Comparison of ENCODE assay signal across 8 cellular contexts in the genomic region with DNA sequence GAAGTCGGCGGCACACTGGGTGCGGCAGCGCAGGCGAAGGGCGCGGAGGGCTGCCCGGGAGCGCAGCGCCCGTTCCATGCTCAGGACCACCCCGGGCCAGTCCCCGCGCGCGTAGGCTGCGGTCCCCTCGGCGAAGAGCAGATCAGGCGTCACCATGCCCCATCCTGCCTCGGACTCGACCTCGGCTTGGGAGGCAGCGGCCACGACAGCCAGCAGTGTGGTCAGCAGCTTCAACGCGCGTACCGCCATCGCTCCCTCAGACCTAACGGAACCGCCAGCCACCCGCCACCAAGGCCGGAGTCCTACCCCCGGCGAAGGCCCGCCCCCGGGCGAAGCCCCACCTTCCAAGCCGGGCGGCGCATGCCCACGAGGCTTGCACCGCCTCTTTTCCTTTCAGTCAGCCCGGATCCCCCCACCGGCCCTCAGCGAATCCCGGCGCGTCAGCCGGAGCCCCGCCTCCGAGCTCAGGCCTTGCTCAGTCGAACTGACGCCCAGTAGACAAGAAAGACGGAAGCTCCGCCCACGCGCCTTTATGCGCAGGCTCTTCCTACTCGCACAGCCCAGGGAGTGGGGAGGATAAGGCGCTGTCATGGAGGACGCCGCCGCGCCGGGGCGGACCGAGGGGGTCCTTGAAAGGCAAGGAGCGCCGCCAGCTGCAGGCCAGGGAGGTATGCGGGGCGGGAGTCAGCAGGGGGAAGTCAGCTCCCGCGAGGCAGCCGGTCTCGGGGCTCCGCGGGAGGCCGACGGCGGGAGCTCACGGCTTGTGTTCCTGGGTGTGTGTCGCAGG. TPM values are rescaled to one million over a fixed set of nuclear protein-coding genes. Genes with fewer than 3 reads are reported as not detected.
A peak's percentile ranks its signal among the peaks of the same experiment; 100 is the strongest.
DNase-seq lines count a peak whose midpoint lies in the region; ATAC-seq and TF ChIP-seq lines count a peak whose summit lies in the region.

Gene C1orf50, plus strand, starts transcription at position 527 of the 787 bp plus-strand sequence. Its CDS starts 63 bp downstream, at position 590.
A gene with protein sequence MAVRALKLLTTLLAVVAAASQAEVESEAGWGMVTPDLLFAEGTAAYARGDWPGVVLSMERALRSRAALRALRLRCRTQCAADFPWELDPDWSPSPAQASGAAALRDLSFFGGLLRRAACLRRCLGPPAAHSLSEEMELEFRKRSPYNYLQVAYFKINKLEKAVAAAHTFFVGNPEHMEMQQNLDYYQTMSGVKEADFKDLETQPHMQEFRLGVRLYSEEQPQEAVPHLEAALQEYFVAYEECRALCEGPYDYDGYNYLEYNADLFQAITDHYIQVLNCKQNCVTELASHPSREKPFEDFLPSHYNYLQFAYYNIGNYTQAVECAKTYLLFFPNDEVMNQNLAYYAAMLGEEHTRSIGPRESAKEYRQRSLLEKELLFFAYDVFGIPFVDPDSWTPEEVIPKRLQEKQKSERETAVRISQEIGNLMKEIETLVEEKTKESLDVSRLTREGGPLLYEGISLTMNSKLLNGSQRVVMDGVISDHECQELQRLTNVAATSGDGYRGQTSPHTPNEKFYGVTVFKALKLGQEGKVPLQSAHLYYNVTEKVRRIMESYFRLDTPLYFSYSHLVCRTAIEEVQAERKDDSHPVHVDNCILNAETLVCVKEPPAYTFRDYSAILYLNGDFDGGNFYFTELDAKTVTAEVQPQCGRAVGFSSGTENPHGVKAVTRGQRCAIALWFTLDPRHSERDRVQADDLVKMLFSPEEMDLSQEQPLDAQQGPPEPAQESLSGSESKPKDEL (minus strand): TSS at position 306 of the 787 bp plus-strand sequence. CDS start 57 bp downstream, at position 249.

- peaks cover 33% of the 10 kb centered on the region for H3K4me1 Mint-ChIP-seq in chondrocyte (ENCODE audit: low read depth)

- peak; percentile 97 for DNase-seq in BE2C
- DNase-seq in GM19238 (ENCODE audit: insufficient read length, low spot score), result peak; percentile 87
- peak; percentile 98 for DNase-seq in NCI-H510A (lab: John Stamatoyannopoulos, UW)
- DNase-seq in activated CD4-positive, alpha-beta T cell treated with anti-CD3 and anti-CD28 coated beads for 24 hours (ENCODE audit: low read depth in 2 of 2), result peak; percentile 99
- peak; percentile 100 for DNase-seq in chondrocyte (ENCODE audit: low spot score)
- peak; percentile 96 for DNase-seq in kidney epithelial cell (ENCODE audit: low read depth)
- DNase-seq in stimulated activated CD4-positive, alpha-beta T cell treated with anti-CD3 and anti-CD28 coated beads, Interleukin-15, amount 100 ng/mL, for 24 hours, result peak; percentile 100

- H3K9me3 Mint-ChIP-seq in chondrocyte (ENCODE audit: low read depth), result no peaks in the 10 kb centered on the region

- TF ChIP-seq CTCF in BE2C (IDR thresholded peaks at IDR 0.05; ENCODE audit: low read depth, low read length) (no peak), chondrocyte (IDR thresholded peaks at IDR 0.05) (no peak), kidney epithelial cell (IDR thresholded peaks at IDR 0.05; ENCODE audit: insufficient read depth, low read length, poor library complexity, severe bottlenecking) (no peak)

- peaks cover 3% of the 10 kb centered on the region for H3K36me3 Mint-ChIP-seq in chondrocyte (ENCODE audit: low read depth)

- H3K9me3 ChIP-seq in BE2C, result no peaks in the 10 kb centered on the region

- H3K4me3 ChIP-seq in BE2C (ENCODE audit: low read depth, low read length) (peak within 1 kb of the TSS; percentile 83), kidney epithelial cell (ENCODE audit: low read depth, low read length) (peak within 1 kb of the TSS; percentile 96)

- no peaks in the 10 kb centered on the region for H3K27me3 Mint-ChIP-seq in chondrocyte (ENCODE audit: low read depth)

- H3K4me1 ChIP-seq in BE2C, result no peaks in the 10 kb centered on the region

- H3K27me3 ChIP-seq in BE2C (no peaks in the 10 kb centered on the region), kidney epithelial cell (ENCODE audit: control insufficient read depth, insufficient read depth, low read length) (no peaks in the 10 kb centered on the region)

- peak; percentile 87 for ATAC-seq in HG03439 (IDR thresholded peaks at IDR 0.05; ENCODE audit: unreplicated experiment)

- H3K36me3 ChIP-seq in BE2C (no peaks in the 10 kb centered on the region), kidney epithelial cell (ENCODE audit: control insufficient read depth, insufficient read depth, low read length) (no peaks in the 10 kb centered on the region)

- peak within 1 kb of the TSS; percentile 93 for H3K27ac Mint-ChIP-seq in chondrocyte (ENCODE audit: unreplicated experiment)

- no peak within 1 kb of the TSS for H3K4me3 Mint-ChIP-seq in chondrocyte (ENCODE audit: unreplicated experiment)

RNA-seq across cellular contexts. Expression of gene C1orf50, which starts in this region (rescaled TPM):
- 1.7 TPM for polyA plus RNA-seq in BE2C (2012; ENCODE audit: insufficient read depth, insufficient read length, low read depth)
- 6.7 to 6.9 TPM (median 6.7 TPM) in 3 replicates for total RNA-seq in chondrocyte
- 2.9 and 4.6 TPM in 2 replicates for total RNA-seq in kidney epithelial cell

RNA-seq across cellular contexts. Expression of the second gene that starts in this region (rescaled TPM):
- 49.6 TPM for polyA plus RNA-seq in BE2C (2012; ENCODE audit: insufficient read depth, insufficient read length, low read depth)
- total RNA-seq in chondrocyte, result 256 to 288 TPM (median 278 TPM) in 3 replicates
- 51.7 and 61.5 TPM in 2 replicates for total RNA-seq in kidney epithelial cell

Comparison
In these comparisons a context has a peak if more than half of its experiments do, and no peak if none do; other contexts are left out.
1. Peak in every context shown above with its lines: DNase-seq, ATAC-seq and H3K4me3 ChIP-seq.